24 cellular contexts compared by ENCODE assay signal in the genomic region with DNA sequence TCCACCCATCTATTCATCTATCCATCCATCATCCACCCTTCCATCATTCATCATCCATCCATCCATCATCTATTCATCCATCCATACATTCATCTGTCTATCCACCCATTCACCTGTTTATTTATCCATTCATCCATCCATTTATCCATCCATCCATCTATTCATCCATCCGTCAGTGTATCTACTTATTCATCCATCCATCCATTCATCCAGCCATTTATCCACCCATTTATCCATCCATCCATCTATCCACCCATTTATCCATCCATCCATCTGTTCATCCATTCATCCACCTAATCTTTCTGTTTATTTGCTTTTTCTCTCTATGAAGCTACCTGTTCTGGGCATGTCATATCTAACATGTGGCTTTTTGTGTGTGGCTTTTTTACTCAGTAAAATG.
DNase-seq lines count a peak whose midpoint lies in the region; ATAC-seq, FAIRE-seq and TF ChIP-seq lines count a peak whose summit lies in the region.
"Had no signal": no experiment of that assay in that cellular context is flagged by ENCODE, and none has a peak within 500 bp of the region (broad histone marks: within the 10 kb centered on the region; RNA-seq: fewer than 3 reads in every experiment).

No MANE protein-coding gene starts in this region.

- H3K4me3 ChIP-seq in bronchial epithelial cell (ENCODE audit: low read depth, low read length): no peak overlapping the region
- H3K4me3 ChIP-seq: BLaER1, GM12878 had no signal

- no peak for ATAC-seq in GM18870 (IDR thresholded peaks at IDR 0.05; ENCODE audit: unreplicated experiment)
- ATAC-seq: GM12878 had no signal

- no peaks in the 10 kb centered on the region for H3K36me3 ChIP-seq in bronchial epithelial cell (ENCODE audit: control insufficient read depth, insufficient read depth, low read length)
- H3K36me3 ChIP-seq: BE2C, BLaER1 had no signal

- TF ChIP-seq CTCF in bronchial epithelial cell (IDR thresholded peaks at IDR 0.05; ENCODE audit: insufficient read depth, low read length, severe bottlenecking): no peak

- DNase-seq in HTR-8/SVneo (ENCODE audit: insufficient read length, low spot score) (no peak), bronchial epithelial cell (ENCODE audit: low read depth) (no peak), foreskin melanocyte (no peak), NCI-H2029 (lab: John Stamatoyannopoulos, UW) (no peak)
- DNase-seq: 8988T; ACHN; C1 segment of cervical spinal cord; CD4-positive, alpha-beta memory T cell; CD4-positive, CD25-positive, alpha-beta regulatory T cell; CD8-positive, alpha-beta memory T cell; COR-L47; DMS 273 treated with DMSO at 0.1 percent for 48 hours; DMS153; DMS79; DND-41; EL; GDM1 had no signal

- FAIRE-seq in HTR-8/SVneo (lab: Jason Lieb, UNC) (peak; percentile 72), bronchial epithelial cell (lab: Jason Lieb, UNC) (peak; percentile 82)
- FAIRE-seq: A204.1, GM12878, GM12892, GM19239 had no signal

- H3K27me3 ChIP-seq in bronchial epithelial cell (ENCODE audit: control insufficient read depth, insufficient read depth, low read length): no peaks in the 10 kb centered on the region
- H3K27me3 ChIP-seq: BE2C, BLaER1 had no signal
